ENCODE assay signal across 8 cellular contexts in the genomic region with DNA sequence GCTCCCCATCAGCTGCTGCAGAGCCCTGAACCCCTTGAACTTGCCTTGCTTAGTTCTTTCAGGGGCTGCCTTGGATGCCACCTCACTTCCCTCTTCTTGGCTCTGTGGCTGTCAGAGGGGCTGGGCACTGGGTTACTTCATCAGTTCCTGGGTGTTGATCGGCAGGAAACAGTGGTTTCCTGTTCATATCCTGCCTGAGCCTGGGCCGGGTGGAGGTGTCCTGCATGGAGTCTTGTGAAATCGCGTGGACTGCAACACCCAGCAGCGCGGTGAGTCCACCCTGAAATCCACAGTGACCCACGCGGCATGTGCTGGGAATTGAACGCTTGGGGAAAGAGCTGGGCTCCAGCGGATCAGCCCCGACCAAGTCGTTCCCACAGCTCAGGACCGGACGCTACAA.
DNase-seq lines count a peak whose midpoint lies in the region; ATAC-seq, FAIRE-seq and TF ChIP-seq lines count a peak whose summit lies in the region.

No MANE protein-coding gene starts in this region.

- ATAC-seq in GM18519 (IDR thresholded peaks at IDR 0.05; ENCODE audit: low FRiP score, unreplicated experiment): no peak

- no peak overlapping the region for H3K9ac ChIP-seq in keratinocyte (ENCODE audit: control insufficient read depth, extremely low read depth, insufficient read depth, low read length)

- H3K9me3 Mint-ChIP-seq in IgD-negative memory B cell: no peaks in the 10 kb centered on the region

- no peaks in the 10 kb centered on the region for H3K9me1 ChIP-seq in keratinocyte (ENCODE audit: control insufficient read depth, extremely low read depth, insufficient read depth, low read length)

- peak overlapping the region in 3 of 4 donors; percentile 4 to 80 (median 63) for H3K4me3 Mint-ChIP-seq in IgD-negative memory B cell

- no peaks in the 10 kb centered on the region for H4K20me1 ChIP-seq in keratinocyte (ENCODE audit: control insufficient read depth, extremely low read depth, insufficient read depth, low read length)

- no peak for TF ChIP-seq EP300 in transverse colon (IDR thresholded peaks at IDR 0.05; ENCODE audit: low read depth)

- peak overlapping the region; percentile 74 for H3K4me2 ChIP-seq in keratinocyte (ENCODE audit: control insufficient read depth, extremely low read depth, insufficient read depth, low read depth, low read length)

- peaks cover 1% of the 10 kb centered on the region for H3K36me3 Mint-ChIP-seq in IgD-negative memory B cell

- no peaks in the 10 kb centered on the region for H3K36me3 ChIP-seq in keratinocyte (ENCODE audit: control insufficient read depth in 2 of 2, extremely low read depth in 1 of 2, insufficient read depth in 2 of 2, low read length in 2 of 2)
- H3K36me3 ChIP-seq in transverse colon: no peaks in the 10 kb centered on the region

- in situ Hi-C loops in transverse colon (cut with MboI; ENCODE audit: low pct_ligation_motif_present in 1 of 4, low pct_unique_long_range_greater_than_20kb in 1 of 4, low sequenced_read_pairs in 3 of 4): no loop called here

- FAIRE-seq in keratinocyte (lab: Jason Lieb, UNC): peak; percentile 83

- H3K4me1 ChIP-seq in keratinocyte (ENCODE audit: control insufficient read depth, extremely low read depth, insufficient read depth, low read length) (peaks cover 43% of the 10 kb centered on the region), transverse colon (peaks cover 0 to 6% (median 0%) of the 10 kb centered on the region in 4 donors)

- no peak overlapping the region for H3K27ac Mint-ChIP-seq in IgD-negative memory B cell

- H3K27me3 Mint-ChIP-seq in IgD-negative memory B cell: peaks cover 22% of the 10 kb centered on the region

- H3K27me3 ChIP-seq in keratinocyte (ENCODE audit: control insufficient read depth, extremely low read depth, insufficient read depth, low read length): no peaks in the 10 kb centered on the region
- H3K27me3 ChIP-seq in transverse colon: peaks cover 28% of the 10 kb centered on the region

- 51% methylated on average over 10 of the region's 14 CpGs; no CpG with 5 or more reads in 1 of the 2 donors for WGBS in transverse colon (ENCODE audit: low coverage in 1 of 2), 2 donors

- peak; percentile 74 for DNase-seq in Ammon's horn (ENCODE audit: low spot score)
- DNase-seq in activated T-cell treated with anti-CD3 and anti-CD28 coated beads, Interleukin-2, amount 50 U/mL, for 1 hour: peak; percentile 30
- DNase-seq in keratinocyte (ENCODE audit: low read depth, low spot score): no peak
- peak; percentile 41 for DNase-seq in transverse colon
- no peak for DNase-seq in NCI-H187 (lab: John Stamatoyannopoulos, UW)
- DNase-seq in COLO829 (ENCODE audit: low spot score): no peak

- intact Hi-C loops in transverse colon (cut with DNase I; ENCODE audit: low total_unique reads): no loop called here

- H3K27ac ChIP-seq in keratinocyte (ENCODE audit: control insufficient read depth, insufficient read depth, low read length): no peak overlapping the region
- peak overlapping the region in 1 of 4 donors; percentile 1 for H3K27ac ChIP-seq in transverse colon

- TF ChIP-seq CTCF in keratinocyte (optimal IDR thresholded peaks at IDR 0.05 in 1 of 3, IDR thresholded peaks at IDR 0.05 in 1 of 3, conservative IDR thresholded peaks at IDR 0.05 in 1 of 3; ENCODE audit: extremely low read depth in 1 of 3, insufficient read depth in 2 of 3, low read length in 3 of 3) (no peak), transverse colon (IDR thresholded peaks at IDR 0.05) (no peak)

- peaks cover 7 to 24% (median 13%) of the 10 kb centered on the region in 3 donors for H3K4me1 Mint-ChIP-seq in IgD-negative memory B cell

- peak overlapping the region; percentile 4 for H2AFZ ChIP-seq in keratinocyte (ENCODE audit: control insufficient read depth, low read length)

- H3K4me3 ChIP-seq in keratinocyte (ENCODE audit: control insufficient read depth in 2 of 3, extremely low read depth in 1 of 3, insufficient read depth in 2 of 3, low read depth in 1 of 3, low read length in 3 of 3) (peak overlapping the region; percentile 17 to 44 (median 44)), transverse colon (no peak overlapping the region)

- dilution Hi-C loops in keratinocyte (cut with MboI; ENCODE audit: extremely low pct_ligation_motif_present, low sequenced_read_pairs): no loop called here

- H3K79me2 ChIP-seq in keratinocyte (ENCODE audit: control insufficient read depth, insufficient read depth, low read length): peaks cover 30% of the 10 kb centered on the region

- H3K9me3 ChIP-seq in keratinocyte (ENCODE audit: control insufficient read depth, low read depth, low read length) (no peaks in the 10 kb centered on the region), transverse colon (no peaks in the 10 kb centered on the region)

- TF ChIP-seq POLR2A in transverse colon (IDR thresholded peaks at IDR 0.05): no peak

Comparison
In these comparisons a context has a peak if more than half of its experiments do, and no peak if none do; other contexts are left out.
1. DNase-seq: peak in Ammon's horn (single experiment), activated T-cell treated with anti-CD3 and anti-CD28 coated beads, Interleukin-2, amount 50 U/mL, for 1 hour (single experiment) and transverse colon (single experiment); none in keratinocyte (single experiment), NCI-H187 (0 of 2) and COLO829 (single experiment).
2. H3K4me3 ChIP-seq: peak in keratinocyte (3 of 3); none in transverse colon (0 of 4).